In the genomic region with DNA sequence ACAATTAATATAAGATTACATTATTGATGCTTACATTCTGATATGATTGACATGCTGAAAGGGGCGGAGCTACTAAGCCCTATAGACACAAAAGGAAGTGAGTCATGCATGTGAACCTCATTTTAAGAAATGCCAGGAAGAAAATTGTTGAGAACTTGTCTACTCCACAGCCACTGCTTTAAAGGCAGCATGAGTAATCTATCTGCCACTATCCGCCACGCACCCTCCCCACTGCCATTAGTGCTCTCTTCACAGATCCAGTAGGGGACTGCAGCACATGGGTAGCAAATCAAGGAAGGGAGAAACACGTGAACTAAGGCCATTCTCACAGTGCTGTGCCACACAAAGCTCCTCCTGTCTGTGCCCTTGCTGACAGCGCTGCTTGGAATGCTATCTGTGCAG, we compare ENCODE assay signal across 13 cellular contexts.
DNase-seq lines count a peak whose midpoint lies in the region; ATAC-seq, FAIRE-seq and TF ChIP-seq lines count a peak whose summit lies in the region.
"Had no signal": no experiment of that assay in that cellular context is flagged by ENCODE, and none has a peak within 500 bp of the region (broad histone marks: within the 10 kb centered on the region; RNA-seq: fewer than 3 reads in every experiment).

No MANE protein-coding gene starts in this region.

- no peak for TF ChIP-seq POLR2A in erythroblast (IDR thresholded peaks at IDR 0.05; ENCODE audit: low read length)

- H3K36me3 ChIP-seq in MM.1S (replicated peaks; ENCODE audit: insufficient read depth, low read length) = no peaks in the 10 kb centered on the region
- no peaks in the 10 kb centered on the region for H3K36me3 ChIP-seq in astrocyte (ENCODE audit: insufficient read depth, low read length)

- H3K27ac Mint-ChIP-seq in activated CD4-positive, alpha-beta T cell treated with anti-CD3 and anti-CD28 coated beads for 36 hours = no peak overlapping the region
- H3K27ac Mint-ChIP-seq in activated CD4-positive, alpha-beta T cell treated with anti-CD3 and anti-CD28 coated beads, Interleukin-2, amount 10 ng/mL, durations not matched to agents 7 days and 5 days = no peak overlapping the region
- peak overlapping the region; percentile 97 for H3K27ac Mint-ChIP-seq in astrocyte (ENCODE audit: unreplicated experiment)
- H3K27ac Mint-ChIP-seq in naive thymus-derived CD8-positive, alpha-beta T cell = no peak overlapping the region
- H3K27ac Mint-ChIP-seq: progenitor cell of endocrine pancreas had no signal

- no peaks in the 10 kb centered on the region for H3K9me2 ChIP-seq in MM.1S (replicated peaks; ENCODE audit: insufficient read depth, low read length)

- H3K4me1 Mint-ChIP-seq in activated CD4-positive, alpha-beta T cell treated with anti-CD3 and anti-CD28 coated beads for 36 hours = peaks cover 4% of the 10 kb centered on the region
- H3K4me1 Mint-ChIP-seq in activated CD4-positive, alpha-beta T cell treated with anti-CD3 and anti-CD28 coated beads, Interleukin-2, amount 10 ng/mL, durations not matched to agents 7 days and 5 days = peaks cover 6% of the 10 kb centered on the region
- H3K4me1 Mint-ChIP-seq in astrocyte (ENCODE audit: low read depth, unreplicated experiment) = peaks cover 24% of the 10 kb centered on the region
- no peaks in the 10 kb centered on the region for H3K4me1 Mint-ChIP-seq in naive thymus-derived CD8-positive, alpha-beta T cell
- H3K4me1 Mint-ChIP-seq: IgD-negative memory B cell had no signal

- no peaks in the 10 kb centered on the region for H3K27me3 ChIP-seq in MM.1S (replicated peaks; ENCODE audit: insufficient read depth, low read length)
- H3K27me3 ChIP-seq in astrocyte (ENCODE audit: insufficient read depth, low read length) = no peaks in the 10 kb centered on the region

- intact Hi-C loops in activated CD4-positive, alpha-beta T cell treated with anti-CD3 and anti-CD28 coated beads for 36 hours (cut with DNase I, micrococcal nuclease) = no loop called here

- no peaks in the 10 kb centered on the region for H4K20me1 ChIP-seq in MM.1S (ENCODE audit: insufficient read depth, low read length)
- H4K20me1 ChIP-seq in astrocyte (ENCODE audit: insufficient read depth, low read length) = no peaks in the 10 kb centered on the region

- H3K9me3 Mint-ChIP-seq in activated CD4-positive, alpha-beta T cell treated with anti-CD3 and anti-CD28 coated beads for 36 hours (ENCODE audit: low read depth) = no peaks in the 10 kb centered on the region
- H3K9me3 Mint-ChIP-seq in activated CD4-positive, alpha-beta T cell treated with anti-CD3 and anti-CD28 coated beads, Interleukin-2, amount 10 ng/mL, durations not matched to agents 7 days and 5 days = no peaks in the 10 kb centered on the region
- H3K9me3 Mint-ChIP-seq in astrocyte (ENCODE audit: unreplicated experiment) = peaks cover 2% of the 10 kb centered on the region
- H3K9me3 Mint-ChIP-seq in naive thymus-derived CD8-positive, alpha-beta T cell = no peaks in the 10 kb centered on the region
- H3K9me3 Mint-ChIP-seq: IgD-negative memory B cell had no signal

- no peak overlapping the region for H3K4me3 ChIP-seq in MM.1S (ENCODE audit: low read length)
- H3K4me3 ChIP-seq in astrocyte (ENCODE audit: insufficient read depth, low read depth, low read length) = no peak overlapping the region

- H3K27me3 Mint-ChIP-seq in activated CD4-positive, alpha-beta T cell treated with anti-CD3 and anti-CD28 coated beads for 36 hours = peaks cover 1% of the 10 kb centered on the region
- H3K27me3 Mint-ChIP-seq in activated CD4-positive, alpha-beta T cell treated with anti-CD3 and anti-CD28 coated beads, Interleukin-2, amount 10 ng/mL, durations not matched to agents 7 days and 5 days = no peaks in the 10 kb centered on the region
- H3K27me3 Mint-ChIP-seq in astrocyte (ENCODE audit: low read depth, unreplicated experiment) = no peaks in the 10 kb centered on the region
- H3K27me3 Mint-ChIP-seq in naive thymus-derived CD8-positive, alpha-beta T cell = peaks cover 0 to 9% (median 0%) of the 10 kb centered on the region in 5 donors
- H3K27me3 Mint-ChIP-seq: IgD-negative memory B cell, progenitor cell of endocrine pancreas had no signal

- peaks cover 16% of the 10 kb centered on the region for H3K4me1 ChIP-seq in MM.1S (ENCODE audit: low read length)
- peaks cover 11% of the 10 kb centered on the region for H3K4me1 ChIP-seq in astrocyte (ENCODE audit: insufficient read depth, low read length)

- no peaks in the 10 kb centered on the region for H3K79me2 ChIP-seq in MM.1S (ENCODE audit: low read length)
- H3K79me2 ChIP-seq in astrocyte (ENCODE audit: insufficient read depth, low read length) = no peaks in the 10 kb centered on the region

- POLR2A ChIA-PET in activated CD4-positive, alpha-beta T cell treated with anti-CD3 and anti-CD28 coated beads for 36 hours (lab: Charles Lee) = no interaction called here
- POLR2A ChIA-PET in activated CD4-positive, alpha-beta T cell treated with anti-CD3 and anti-CD28 coated beads, Interleukin-2, amount 10 ng/mL, durations not matched to agents 7 days and 5 days (lab: Charles Lee) = no interaction called here
- POLR2A ChIA-PET in naive thymus-derived CD8-positive, alpha-beta T cell (lab: Charles Lee) = no interaction called here

- CTCF ChIA-PET in activated CD4-positive, alpha-beta T cell treated with anti-CD3 and anti-CD28 coated beads for 36 hours (lab: Charles Lee) = no interaction called here
- CTCF ChIA-PET in activated CD4-positive, alpha-beta T cell treated with anti-CD3 and anti-CD28 coated beads, Interleukin-2, amount 10 ng/mL, durations not matched to agents 7 days and 5 days (lab: Charles Lee) = interaction anchor here (0.6 to 1.1 kb wide), 3 partner anchors 14 to 546 kb away, joined by 3 read pairs; no protein-coding TSS in a partner anchor

- DNase-seq in activated CD4-positive, alpha-beta T cell treated with anti-CD3 and anti-CD28 coated beads for 36 hours = peak; percentile 35
- DNase-seq in activated CD4-positive, alpha-beta T cell treated with anti-CD3 and anti-CD28 coated beads, Interleukin-2, amount 10 ng/mL, durations not matched to agents 7 days and 5 days = no peak
- DNase-seq in MM.1S (peak; percentile 19), astrocyte (ENCODE audit: low read depth) (peak; percentile 62), non-pigmented ciliary epithelial cell (ENCODE audit: low read depth) (peak; percentile 24), erythroblast (lab: John Stamatoyannopoulos, UW) (no peak), NCI-H1417 (lab: John Stamatoyannopoulos, UW) (no peak)
- no peak for DNase-seq in naive thymus-derived CD8-positive, alpha-beta T cell
- DNase-seq: cerebellar nuclear complex, Right ventricle myocardium superior had no signal

- TF ChIP-seq CTCF in MM.1S (IDR thresholded peaks at IDR 0.05; ENCODE audit: low read length) = no peak
- TF ChIP-seq CTCF in astrocyte (IDR thresholded peaks at IDR 0.05; ENCODE audit: insufficient read depth, low read depth, low read length) = no peak

- H2AFZ ChIP-seq in MM.1S (ENCODE audit: low read length) (no peak overlapping the region; the same call in 1 of the 2 replicates), astrocyte (ENCODE audit: low read depth, low read length) (peak overlapping the region; percentile 81)

- H3K36me3 Mint-ChIP-seq in activated CD4-positive, alpha-beta T cell treated with anti-CD3 and anti-CD28 coated beads for 36 hours (ENCODE audit: low read depth) = no peaks in the 10 kb centered on the region
- no peaks in the 10 kb centered on the region for H3K36me3 Mint-ChIP-seq in activated CD4-positive, alpha-beta T cell treated with anti-CD3 and anti-CD28 coated beads, Interleukin-2, amount 10 ng/mL, durations not matched to agents 7 days and 5 days (ENCODE audit: low read depth)
- H3K36me3 Mint-ChIP-seq in astrocyte (ENCODE audit: low read depth, unreplicated experiment) = no peaks in the 10 kb centered on the region
- H3K36me3 Mint-ChIP-seq in naive thymus-derived CD8-positive, alpha-beta T cell = no peaks in the 10 kb centered on the region
- H3K36me3 Mint-ChIP-seq: IgD-negative memory B cell had no signal

- no peaks in the 10 kb centered on the region for H3K9me3 ChIP-seq in MM.1S (replicated peaks; ENCODE audit: insufficient read depth, low read length)
- no peaks in the 10 kb centered on the region for H3K9me3 ChIP-seq in astrocyte (ENCODE audit: insufficient read depth, low read depth, low read length)

- H3K4me3 Mint-ChIP-seq in activated CD4-positive, alpha-beta T cell treated with anti-CD3 and anti-CD28 coated beads for 36 hours = no peak overlapping the region
- no peak overlapping the region for H3K4me3 Mint-ChIP-seq in activated CD4-positive, alpha-beta T cell treated with anti-CD3 and anti-CD28 coated beads, Interleukin-2, amount 10 ng/mL, durations not matched to agents 7 days and 5 days
- no peak overlapping the region for H3K4me3 Mint-ChIP-seq in astrocyte (ENCODE audit: unreplicated experiment)
- H3K4me3 Mint-ChIP-seq in naive thymus-derived CD8-positive, alpha-beta T cell = no peak overlapping the region
- H3K4me3 Mint-ChIP-seq: IgD-negative memory B cell had no signal

- H3K9ac ChIP-seq in MM.1S (ENCODE audit: low read length) (no peak overlapping the region), astrocyte (ENCODE audit: low read length) (no peak overlapping the region)

- H3F3A ChIP-seq in MM.1S (ENCODE audit: insufficient read depth, low read length) = no peaks in the 10 kb centered on the region

- H3K27ac ChIP-seq in MM.1S (ENCODE audit: low read length) (no peak overlapping the region), astrocyte (ENCODE audit: low read depth, low read length) (peak overlapping the region; percentile 35)

- H3K4me2 ChIP-seq in MM.1S (ENCODE audit: low read depth, low read length) (no peak overlapping the region), astrocyte (ENCODE audit: low read length) (peak overlapping the region; percentile 43)

- peak; percentile 88 for ATAC-seq in activated CD4-positive, alpha-beta T cell treated with anti-CD3 and anti-CD28 coated beads for 36 hours
- ATAC-seq in naive thymus-derived CD8-positive, alpha-beta T cell = no peak

- FAIRE-seq in astrocyte (lab: Jason Lieb, UNC) = no peak
- FAIRE-seq: GM12891 had no signal

Comparison
In these comparisons a context has a peak if more than half of its experiments do, and no peak if none do; other contexts are left out.
1. DNase-seq: peak in activated CD4-positive, alpha-beta T cell treated with anti-CD3 and anti-CD28 coated beads for 36 hours (single experiment), MM.1S (single experiment), astrocyte (single experiment) and non-pigmented ciliary epithelial cell (single experiment); none in activated CD4-positive, alpha-beta T cell treated with anti-CD3 and anti-CD28 coated beads, Interleukin-2, amount 10 ng/mL, durations not matched to agents 7 days and 5 days (single experiment), erythroblast (0 of 2), NCI-H1417 (0 of 3) and naive thymus-derived CD8-positive, alpha-beta T cell (0 of 10).